ENCODE assay signal across 8 cellular contexts in genomic region chr6:128655978-128656498, GRCh38.
DNase-seq lines count a peak whose midpoint lies in the region; ATAC-seq and TF ChIP-seq lines count a peak whose summit lies in the region.

No MANE protein-coding gene starts in this region.

- no peaks in the 10 kb centered on the region for H3K79me2 ChIP-seq in OCI-LY3 (ENCODE audit: low read length)

- H3K4me1 ChIP-seq in OCI-LY3 (ENCODE audit: low read length), result peaks cover 42% of the 10 kb centered on the region

- no peaks in the 10 kb centered on the region for H3K36me3 ChIP-seq in OCI-LY3 (replicated peaks; ENCODE audit: low read depth, low read length)

- H3K4me2 ChIP-seq in OCI-LY3 (ENCODE audit: low read length), result peak overlapping the region; percentile 44

- peak overlapping the region; percentile 65; the same call in 1 of the 2 replicates for H2AFZ ChIP-seq in OCI-LY3 (ENCODE audit: low read depth, low read length)

- no peaks in the 10 kb centered on the region for H3K9me3 ChIP-seq in OCI-LY3 (ENCODE audit: insufficient read depth, low read length)

- no peak overlapping the region for H3K4me3 ChIP-seq in OCI-LY3 (ENCODE audit: low read length)

- ATAC-seq in GM18861 (IDR thresholded peaks at IDR 0.05; ENCODE audit: unreplicated experiment) (peak; percentile 88), HG02571 (IDR thresholded peaks at IDR 0.05; ENCODE audit: unreplicated experiment) (peak; percentile 57), sciatic nerve (no peak), Right ventricle myocardium inferior (no peak)

- no peak for TF ChIP-seq CTCF in OCI-LY3 (IDR thresholded peaks at IDR 0.05; ENCODE audit: low read depth, low read length)

- peak overlapping the region; percentile 49; the same call in 1 of the 2 replicates for H3K9ac ChIP-seq in OCI-LY3 (ENCODE audit: low read length)

- intact Hi-C loops in sciatic nerve (cut with DNase I), result no loop called here
- intact Hi-C loops in Right ventricle myocardium inferior (cut with DNase I), result no loop called here

- no peaks in the 10 kb centered on the region for H4K20me1 ChIP-seq in OCI-LY3 (ENCODE audit: insufficient read depth, low read length)

- no peaks in the 10 kb centered on the region for H3K27me3 ChIP-seq in OCI-LY3 (ENCODE audit: low read depth, low read length)

- DNase-seq in fibroblast of peridontal ligament (ENCODE audit: extremely low read depth) (peak; percentile 87), sciatic nerve (ENCODE audit: low spot score) (no peak), NCI-H345 (lab: John Stamatoyannopoulos, UW) (no peak), C1 segment of cervical spinal cord (lab: John Stamatoyannopoulos, UW) (no peak), Right ventricle myocardium inferior (ENCODE audit: missing footprints) (no peak)

- peak overlapping the region; percentile 77 for H3K27ac ChIP-seq in OCI-LY3 (ENCODE audit: low read length)

Comparison
In these comparisons a context has a peak if more than half of its experiments do, and no peak if none do; other contexts are left out.
1. ATAC-seq: peak in GM18861 (single experiment) and HG02571 (single experiment); none in sciatic nerve (single experiment) and Right ventricle myocardium inferior (single experiment).